5 cellular contexts compared by ENCODE assay signal in genomic region chr21:31768720-31769119, GRCh38.
"Had no signal": no experiment of that assay in that cellular context is flagged by ENCODE, and none has a peak within 500 bp of the region (broad histone marks: within the 10 kb centered on the region; RNA-seq: fewer than 3 reads in every experiment).

No MANE protein-coding gene starts in this region.

- DNase-seq: H9, HCEC 1CT, IMR-90 had no signal

- H3K4me3 Mint-ChIP-seq: GM23338, H9 had no signal

- H3K4me2 ChIP-seq: GM23338 had no signal

- ATAC-seq: GM23338, K562 had no signal

- H3K4me3 ChIP-seq: GM23338, K562 had no signal

- H2AFZ ChIP-seq: GM23338 had no signal

- H3K27ac Mint-ChIP-seq: GM23338, H9 had no signal
